In the genomic region with DNA sequence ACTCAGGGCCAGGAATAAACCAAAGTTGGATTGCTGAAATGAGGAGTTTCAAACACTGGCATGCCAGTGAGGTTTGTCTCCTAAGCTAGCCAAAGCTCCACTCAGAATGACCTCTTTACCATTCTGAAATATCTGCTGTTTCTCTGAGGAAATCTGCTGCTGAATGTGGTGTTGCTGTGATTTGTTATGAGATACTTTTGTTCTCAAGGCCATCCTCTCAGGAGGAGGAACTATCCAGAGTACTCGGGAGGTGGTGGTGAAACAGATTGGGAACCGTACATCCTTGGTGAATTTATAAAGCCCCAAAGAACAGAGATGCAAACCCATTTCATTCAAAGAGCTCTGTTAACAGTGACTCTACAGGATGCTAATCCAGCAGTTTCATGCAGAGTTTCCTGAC, we compare ENCODE assay signal across 1 cellular context.
TF ChIP-seq lines count a peak whose summit lies in the region.

No MANE protein-coding gene starts in this region.

TF ChIP-seq in IMR-90, 13 proteins besides CTCF, POLR2A, EP300 and RAD21 (continued from another document):
- no peak for TF ChIP-seq CHD1 (IDR thresholded peaks at IDR 0.05; ENCODE audit: low read depth, low read length)
- TF ChIP-seq, protein P1, sequence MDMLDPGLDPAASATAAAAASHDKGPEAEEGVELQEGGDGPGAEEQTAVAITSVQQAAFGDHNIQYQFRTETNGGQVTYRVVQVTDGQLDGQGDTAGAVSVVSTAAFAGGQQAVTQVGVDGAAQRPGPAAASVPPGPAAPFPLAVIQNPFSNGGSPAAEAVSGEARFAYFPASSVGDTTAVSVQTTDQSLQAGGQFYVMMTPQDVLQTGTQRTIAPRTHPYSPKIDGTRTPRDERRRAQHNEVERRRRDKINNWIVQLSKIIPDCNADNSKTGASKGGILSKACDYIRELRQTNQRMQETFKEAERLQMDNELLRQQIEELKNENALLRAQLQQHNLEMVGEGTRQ (IDR thresholded peaks at IDR 0.05; ENCODE audit: low read depth, low read length): no peak
- TF ChIP-seq, protein P2, sequence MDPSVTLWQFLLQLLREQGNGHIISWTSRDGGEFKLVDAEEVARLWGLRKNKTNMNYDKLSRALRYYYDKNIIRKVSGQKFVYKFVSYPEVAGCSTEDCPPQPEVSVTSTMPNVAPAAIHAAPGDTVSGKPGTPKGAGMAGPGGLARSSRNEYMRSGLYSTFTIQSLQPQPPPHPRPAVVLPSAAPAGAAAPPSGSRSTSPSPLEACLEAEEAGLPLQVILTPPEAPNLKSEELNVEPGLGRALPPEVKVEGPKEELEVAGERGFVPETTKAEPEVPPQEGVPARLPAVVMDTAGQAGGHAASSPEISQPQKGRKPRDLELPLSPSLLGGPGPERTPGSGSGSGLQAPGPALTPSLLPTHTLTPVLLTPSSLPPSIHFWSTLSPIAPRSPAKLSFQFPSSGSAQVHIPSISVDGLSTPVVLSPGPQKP (IDR thresholded peaks at IDR 0.05; ENCODE audit: borderline replicate concordance, low read depth, low read length): no peak
